In genomic region chr3:6578526-6578925, GRCh38 we compare ENCODE assay signal across 16 cellular contexts.
A peak's percentile ranks its signal among the peaks of the same experiment; 100 is the strongest.
DNase-seq lines count a peak whose midpoint lies in the region; ATAC-seq and TF ChIP-seq lines count a peak whose summit lies in the region.
"Had no signal": no experiment of that assay in that cellular context is flagged by ENCODE, and none has a peak within 500 bp of the region (broad histone marks: within the 10 kb centered on the region; RNA-seq: fewer than 3 reads in every experiment).

No MANE protein-coding gene starts in this region.

- no peak overlapping the region for H3K4me3 ChIP-seq in breast epithelium
- no peak overlapping the region for H3K4me3 ChIP-seq in epithelial cell of esophagus (ENCODE audit: low read length)
- H3K4me3 ChIP-seq: BLaER1, GM12878, GM23248 had no signal

- H3K9me3 Mint-ChIP-seq in MCF 10A (ENCODE audit: unreplicated experiment), result no peaks in the 10 kb centered on the region
- peaks cover 12% of the 10 kb centered on the region for H3K9me3 Mint-ChIP-seq in activated CD4-positive, alpha-beta memory T cell treated with anti-CD3 and anti-CD28 coated beads for 36 hours

- H3K27ac ChIP-seq in breast epithelium (no peak overlapping the region), foreskin keratinocyte (peak overlapping the region; percentile 39)
- H3K27ac ChIP-seq: BLaER1, GM23248 had no signal

- H3K36me3 Mint-ChIP-seq in MCF 10A (ENCODE audit: insufficient read depth, unreplicated experiment), result no peaks in the 10 kb centered on the region
- H3K36me3 Mint-ChIP-seq in activated CD4-positive, alpha-beta memory T cell treated with anti-CD3 and anti-CD28 coated beads for 36 hours, result no peaks in the 10 kb centered on the region
- H3K36me3 Mint-ChIP-seq: CD8-positive, alpha-beta memory T cell had no signal

- no peak overlapping the region for H3K27ac Mint-ChIP-seq in MCF 10A (ENCODE audit: low read depth, unreplicated experiment)
- no peak overlapping the region for H3K27ac Mint-ChIP-seq in activated CD4-positive, alpha-beta memory T cell treated with anti-CD3 and anti-CD28 coated beads for 36 hours
- H3K27ac Mint-ChIP-seq: CD8-positive, alpha-beta memory T cell had no signal

- H3K4me1 ChIP-seq in breast epithelium (no peaks in the 10 kb centered on the region), foreskin keratinocyte (no peaks in the 10 kb centered on the region)
- H3K4me1 ChIP-seq: BLaER1, Caco-2 had no signal

- peak; percentile 95 for ATAC-seq in foreskin keratinocyte
- ATAC-seq: GM12878, HCT116 had no signal

- TF ChIP-seq POLR2A in breast epithelium (IDR thresholded peaks at IDR 0.05), result no peak

- H3K27me3 ChIP-seq in breast epithelium, result no peaks in the 10 kb centered on the region
- H3K27me3 ChIP-seq in foreskin keratinocyte, result no peaks in the 10 kb centered on the region
- H3K27me3 ChIP-seq: BLaER1 had no signal

- H3K27me3 Mint-ChIP-seq in MCF 10A (ENCODE audit: insufficient read depth, unreplicated experiment), result no peaks in the 10 kb centered on the region
- no peaks in the 10 kb centered on the region for H3K27me3 Mint-ChIP-seq in activated CD4-positive, alpha-beta memory T cell treated with anti-CD3 and anti-CD28 coated beads for 36 hours
- H3K27me3 Mint-ChIP-seq: CD8-positive, alpha-beta memory T cell had no signal

- POLR2A ChIA-PET in MCF 10A (lab: Yijun Ruan, JAX), result no interaction called here
- POLR2A ChIA-PET in activated CD4-positive, alpha-beta memory T cell treated with anti-CD3 and anti-CD28 coated beads for 36 hours (lab: Charles Lee), result no interaction called here

- H3K4me1 Mint-ChIP-seq in MCF 10A (ENCODE audit: insufficient read depth, unreplicated experiment), result peaks cover 24% of the 10 kb centered on the region
- no peaks in the 10 kb centered on the region for H3K4me1 Mint-ChIP-seq in activated CD4-positive, alpha-beta memory T cell treated with anti-CD3 and anti-CD28 coated beads for 36 hours (ENCODE audit: low read depth)
- H3K4me1 Mint-ChIP-seq: CD8-positive, alpha-beta memory T cell had no signal

- BruUV-seq in MCF 10A (replicated peaks; lab: Mats Ljungman, UMichigan), result no TSS peak

- H3K36me3 ChIP-seq in breast epithelium, result no peaks in the 10 kb centered on the region
- H3K36me3 ChIP-seq: BLaER1 had no signal

- CTCF ChIA-PET in MCF 10A (lab: Yijun Ruan, JAX), result interaction anchor here (0.5 kb wide), 1 partner anchor 469 kb away, joined by 5 read pairs; no protein-coding TSS in a partner anchor
- CTCF ChIA-PET in activated CD4-positive, alpha-beta memory T cell treated with anti-CD3 and anti-CD28 coated beads for 36 hours (lab: Charles Lee), result no interaction called here

- no peak overlapping the region for H3K4me3 Mint-ChIP-seq in MCF 10A (ENCODE audit: unreplicated experiment)
- H3K4me3 Mint-ChIP-seq in activated CD4-positive, alpha-beta memory T cell treated with anti-CD3 and anti-CD28 coated beads for 36 hours, result no peak overlapping the region
- H3K4me3 Mint-ChIP-seq: CD8-positive, alpha-beta memory T cell had no signal

- DNase-seq in MCF 10A (ENCODE audit: unreplicated experiment), result peak; percentile 43
- DNase-seq in breast epithelium (ENCODE audit: low spot score in 2 of 2), result no peak
- peak; percentile 75 for DNase-seq in epithelial cell of esophagus (ENCODE audit: low read depth)
- peak; percentile 42 to 79 for DNase-seq in foreskin keratinocyte
- no peak for DNase-seq in superior temporal gyrus (ENCODE audit: extremely low spot score)
- no peak for DNase-seq in activated CD4-positive, alpha-beta memory T cell treated with anti-CD3 and anti-CD28 coated beads for 36 hours
- no peak for DNase-seq in GDM1 (lab: John Stamatoyannopoulos, UW)
- DNase-seq: 8988T; AML-193; Caco-2; CD8-positive, alpha-beta memory T cell; GM23248; IMR-90 had no signal

- TF ChIP-seq CTCF in MCF 10A (IDR thresholded peaks at IDR 0.05; ENCODE audit: unreplicated experiment) (no peak), breast epithelium (IDR thresholded peaks at IDR 0.05) (no peak), epithelial cell of esophagus (IDR thresholded peaks at IDR 0.05; ENCODE audit: insufficient read depth, low read depth, low read length, missing control alignments) (no peak), foreskin keratinocyte (conservative IDR thresholded peaks at IDR 0.05) (no peak)

- intact Hi-C loops in MCF 10A (cut with micrococcal nuclease) (no loop called here), breast epithelium (cut with DNase I; ENCODE audit: low total_unique reads) (no loop called here)
- intact Hi-C loops in activated CD4-positive, alpha-beta memory T cell treated with anti-CD3 and anti-CD28 coated beads for 36 hours (cut with micrococcal nuclease), result no loop called here

- H3K9me3 ChIP-seq in breast epithelium, result no peaks in the 10 kb centered on the region
- H3K9me3 ChIP-seq: BLaER1, Caco-2 had no signal

Comparison
In these comparisons a context has a peak if more than half of its experiments do, and no peak if none do; other contexts are left out.
1. DNase-seq: peak in MCF 10A (single experiment), epithelial cell of esophagus (single experiment) and foreskin keratinocyte (2 of 2); none in breast epithelium (0 of 2), superior temporal gyrus (single experiment), activated CD4-positive, alpha-beta memory T cell treated with anti-CD3 and anti-CD28 coated beads for 36 hours (single experiment) and GDM1 (single experiment).